8 cellular contexts compared by ENCODE assay signal in genomic region chr22:37018086-37018814, GRCh38. TPM values are rescaled to one million over a fixed set of nuclear protein-coding genes. Genes with fewer than 3 reads are reported as not detected.
DNase-seq lines count a peak whose midpoint lies in the region; ATAC-seq and TF ChIP-seq lines count a peak whose summit lies in the region.

No MANE protein-coding gene starts in this region.

- H3K27me3 Mint-ChIP-seq in CD8-positive, alpha-beta T cell (ENCODE audit: low read depth): peaks cover 10% of the 10 kb centered on the region
- no peaks in the 10 kb centered on the region for H3K27me3 Mint-ChIP-seq in osteocyte (ENCODE audit: unreplicated experiment)

- CTCF ChIA-PET in CD8-positive, alpha-beta T cell (lab: Charles Lee): interaction anchor here (0.7 to 1.7 kb wide), 3 partner anchors 41 to 461 kb away, joined by 3 to 6 read pairs (median 3); no protein-coding TSS in a partner anchor

- intact Hi-C loops in CD8-positive, alpha-beta T cell (cut with DNase I, micrococcal nuclease): no loop called here

- H3K36me3 Mint-ChIP-seq in CD8-positive, alpha-beta T cell: no peaks in the 10 kb centered on the region
- no peaks in the 10 kb centered on the region for H3K36me3 Mint-ChIP-seq in osteocyte (ENCODE audit: unreplicated experiment)

- peak overlapping the region; percentile 69 for H3K4me3 Mint-ChIP-seq in CD8-positive, alpha-beta T cell
- peak overlapping the region; percentile 81 for H3K4me3 Mint-ChIP-seq in osteocyte (ENCODE audit: unreplicated experiment)

- peak overlapping the region; percentile 58 for H3K4me2 ChIP-seq in SU-DHL-6 (ENCODE audit: low read depth, low read length, poor library complexity, severe bottlenecking)

- no peak for ATAC-seq in CD8-positive, alpha-beta T cell

- TF ChIP-seq CTCF in CD8-positive, alpha-beta T cell (IDR thresholded peaks at IDR 0.05): no peak
- no peak for TF ChIP-seq CTCF in SU-DHL-6 (IDR thresholded peaks at IDR 0.05; ENCODE audit: insufficient read depth, low read length, poor library complexity, severe bottlenecking)
- TF ChIP-seq CTCF in fibroblast of the aortic adventitia (IDR thresholded peaks at IDR 0.05; ENCODE audit: insufficient read depth, low read length): no peak
- no peak for TF ChIP-seq CTCF in osteocyte (IDR thresholded peaks at IDR 0.05)

- no peak overlapping the region for H3K27ac ChIP-seq in CD8-positive, alpha-beta T cell (ENCODE audit: low read depth, low read length)
- H3K27ac ChIP-seq in SU-DHL-6 (ENCODE audit: low read depth, low read length): no peak overlapping the region

- H3K9ac ChIP-seq in SU-DHL-6 (ENCODE audit: low read length): no peak overlapping the region

- H2AFZ ChIP-seq in SU-DHL-6 (ENCODE audit: low read depth, low read length, severe bottlenecking): no peak overlapping the region

- no peak for DNase-seq in CD8-positive, alpha-beta T cell
- DNase-seq in fibroblast of the aortic adventitia (ENCODE audit: low read depth) (no peak), osteocyte (ENCODE audit: extremely low spot score, unreplicated experiment) (no peak), NCI-H2227 treated with DMSO at 0.1 percent for 48 hours (lab: John Stamatoyannopoulos, UW) (no peak), MV-4-11 (lab: John Stamatoyannopoulos, UW) (no peak)
- no peak for DNase-seq in stimulated activated CD4-positive, alpha-beta T cell treated with anti-CD3 and anti-CD28 coated beads, Interleukin-4, amount 100 ng/mL, for 1 hour
- no peak for DNase-seq in stimulated activated naive CD4-positive, alpha-beta T cell (lab: John Stamatoyannopoulos, UW)

- no peaks in the 10 kb centered on the region for H3K79me2 ChIP-seq in SU-DHL-6 (ENCODE audit: insufficient read depth, low read length)

- H4K20me1 ChIP-seq in SU-DHL-6 (ENCODE audit: low read depth, low read length): no peaks in the 10 kb centered on the region

- POLR2A ChIA-PET in CD8-positive, alpha-beta T cell (lab: Charles Lee): interaction anchor here (1.4 to 1.6 kb wide), 2 partner anchors 32 to 40 kb away, joined by 3 to 4 read pairs; no protein-coding TSS in a partner anchor

- H3K27me3 ChIP-seq in CD8-positive, alpha-beta T cell (ENCODE audit: insufficient read depth, low read length): no peaks in the 10 kb centered on the region
- H3K27me3 ChIP-seq in SU-DHL-6 (ENCODE audit: low read length): no peaks in the 10 kb centered on the region

- no peak overlapping the region for H3K4me3 ChIP-seq in CD8-positive, alpha-beta T cell (ENCODE audit: low read depth, low read length)
- H3K4me3 ChIP-seq in SU-DHL-6 (ENCODE audit: insufficient read depth, low read length, poor library complexity, severe bottlenecking) (peak overlapping the region; percentile 91), fibroblast of the aortic adventitia (ENCODE audit: low read depth, low read length) (peak overlapping the region; percentile 83)

- no peaks in the 10 kb centered on the region for H3K9me2 ChIP-seq in SU-DHL-6 (replicated peaks; ENCODE audit: insufficient read depth, low read length)

- no peaks in the 10 kb centered on the region for H3F3A ChIP-seq in SU-DHL-6 (ENCODE audit: insufficient read depth)

- H3K4me1 ChIP-seq in CD8-positive, alpha-beta T cell (ENCODE audit: insufficient read depth, low read length): peaks cover 7% of the 10 kb centered on the region

- H3K9me3 Mint-ChIP-seq in CD8-positive, alpha-beta T cell: no peaks in the 10 kb centered on the region
- no peaks in the 10 kb centered on the region for H3K9me3 Mint-ChIP-seq in osteocyte (ENCODE audit: unreplicated experiment)

- no peaks in the 10 kb centered on the region for H3K36me3 ChIP-seq in CD8-positive, alpha-beta T cell (ENCODE audit: insufficient read depth, low read length)
- H3K36me3 ChIP-seq in SU-DHL-6 (ENCODE audit: low read length): no peaks in the 10 kb centered on the region

- H3K4me1 Mint-ChIP-seq in CD8-positive, alpha-beta T cell (ENCODE audit: low read depth): peaks cover 8% of the 10 kb centered on the region
- peaks cover 33% of the 10 kb centered on the region for H3K4me1 Mint-ChIP-seq in osteocyte (ENCODE audit: unreplicated experiment)

- H3K27ac Mint-ChIP-seq in CD8-positive, alpha-beta T cell: no peak overlapping the region
- H3K27ac Mint-ChIP-seq in osteocyte (ENCODE audit: unreplicated experiment): peak overlapping the region; percentile 69

- no peaks in the 10 kb centered on the region for H3K9me3 ChIP-seq in CD8-positive, alpha-beta T cell (ENCODE audit: low read length)
- H3K9me3 ChIP-seq in SU-DHL-6 (ENCODE audit: insufficient read depth, low read length): no peaks in the 10 kb centered on the region

RNA-seq across cellular contexts. Expression of gene TST, which starts 1.0 kb away (rescaled TPM):
- not detected for total RNA-seq in CD8-positive, alpha-beta T cell
- 13.7 and 17.1 TPM in 2 replicates for total RNA-seq in fibroblast of the aortic adventitia (ENCODE audit: low replicate concordance)
- 20.5 and 21.1 TPM in 2 replicates for total RNA-seq in osteocyte

RNA-seq across cellular contexts. Expression of gene MPST, which starts 1.3 kb away (rescaled TPM):
- total RNA-seq in CD8-positive, alpha-beta T cell: 1 to 10 TPM; 1.8 to 2.6 TPM
- total RNA-seq in fibroblast of the aortic adventitia (ENCODE audit: low replicate concordance) (31.9 and 48.9 TPM in 2 replicates), osteocyte (57.4 and 65.1 TPM in 2 replicates)

RNA-seq across cellular contexts. Expression of gene KCTD17, which starts 33.3 kb away (rescaled TPM):
- total RNA-seq in CD8-positive, alpha-beta T cell: 10 to 100 TPM; 18.6 to 22.8 TPM
- 25.2 and 25.6 TPM in 2 replicates for total RNA-seq in fibroblast of the aortic adventitia (ENCODE audit: low replicate concordance)
- 35.8 and 39.6 TPM in 2 replicates for total RNA-seq in osteocyte

Comparison
In these comparisons a context has a peak if more than half of its experiments do, and no peak if none do; other contexts are left out.
1. RNA of gene TST, which starts 1.0 kb away (total RNA-seq): 20.5 to 21.1 TPM in osteocyte and 13.7 to 17.1 TPM in fibroblast of the aortic adventitia; not detected in CD8-positive, alpha-beta T cell; every median in the first group is over 10 times any median in the second.